Comparison of ENCODE assay signal across 1 cellular context in genomic region chr1:32894019-32894600, GRCh38.
TF ChIP-seq lines count a peak whose summit lies in the region.

No MANE protein-coding gene starts in this region.

TF ChIP-seq in SK-N-SH treated with all-trans-retinoic acid at 6 μM for 48 hours, 23 proteins besides CTCF, POLR2A, EP300 and RAD21 (continued from another document):
- no peak for TF ChIP-seq OSR1 (CRISPR knock-in tag; IDR thresholded peaks at IDR 0.05)
- no peak for TF ChIP-seq TCF4 (CRISPR knock-in tag; IDR thresholded peaks at IDR 0.05; ENCODE audit: borderline replicate concordance)
- TF ChIP-seq POU6F1 (CRISPR knock-in tag; IDR thresholded peaks at IDR 0.05; ENCODE audit: borderline replicate concordance, low read depth) = no peak
- no peak for TF ChIP-seq SNAI2 (CRISPR knock-in tag; IDR thresholded peaks at IDR 0.05)
- TF ChIP-seq ZFP3 (CRISPR knock-in tag; IDR thresholded peaks at IDR 0.05) = no peak
- no peak for TF ChIP-seq PATZ1 (CRISPR knock-in tag; IDR thresholded peaks at IDR 0.05; ENCODE audit: borderline replicate concordance)
- TF ChIP-seq GLIS3 (CRISPR knock-in tag; IDR thresholded peaks at IDR 0.05) = no peak
- no peak for TF ChIP-seq PPARA (CRISPR knock-in tag; IDR thresholded peaks at IDR 0.05; ENCODE audit: borderline replicate concordance)
- no peak for TF ChIP-seq ZFP30 (CRISPR knock-in tag; IDR thresholded peaks at IDR 0.05)
- TF ChIP-seq ZNF70 (CRISPR knock-in tag; IDR thresholded peaks at IDR 0.05) = no peak
- TF ChIP-seq ESRRG (CRISPR knock-in tag; IDR thresholded peaks at IDR 0.05) = no peak
